In the genomic region with DNA sequence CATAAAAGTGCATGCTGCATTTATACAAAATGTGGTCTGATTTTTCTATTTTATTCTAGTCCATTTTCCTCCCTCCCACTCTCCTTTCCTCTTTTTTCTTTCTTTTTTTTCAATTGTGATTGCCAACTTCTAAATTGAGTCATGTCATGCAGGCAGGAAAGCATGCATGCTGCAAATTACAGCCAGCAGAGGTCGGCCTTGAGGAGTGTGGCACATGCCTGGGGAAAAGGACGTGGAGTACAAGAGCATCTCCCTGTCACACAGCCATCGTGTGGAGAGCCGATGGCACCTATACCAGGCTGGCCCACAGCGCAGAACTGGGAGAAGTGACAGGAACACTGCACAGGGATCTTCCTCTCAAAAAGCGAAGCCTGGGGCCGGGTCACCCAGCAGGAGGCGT, we compare ENCODE assay signal across 9 cellular contexts. TPM values are rescaled to one million over a fixed set of nuclear protein-coding genes. Genes with fewer than 3 reads are reported as not detected.
A peak's percentile ranks its signal among the peaks of the same experiment; 100 is the strongest.
DNase-seq lines count a peak whose midpoint lies in the region; ATAC-seq, FAIRE-seq and TF ChIP-seq lines count a peak whose summit lies in the region.
"Had no signal": no experiment of that assay in that cellular context is flagged by ENCODE, and none has a peak within 500 bp of the region (broad histone marks: within the 10 kb centered on the region; RNA-seq: fewer than 3 reads in every experiment).

No MANE protein-coding gene starts in this region.

- intact Hi-C loops in right cardiac atrium (cut with DNase I): no loop called here

- peak overlapping the region; percentile 91 for H2AFZ ChIP-seq in osteoblast (ENCODE audit: low read length)

- no peak for FAIRE-seq in H54 (lab: Jason Lieb, UNC)

- H3K4me2 ChIP-seq in osteoblast (ENCODE audit: insufficient read depth, low read length): no peak overlapping the region

- no peak overlapping the region for H3K4me3 ChIP-seq in osteoblast (ENCODE audit: insufficient read depth, low read length)
- no peak overlapping the region for H3K4me3 ChIP-seq in right cardiac atrium (ENCODE audit: low read length)

- peak; percentile 72 for TF ChIP-seq CTCF in osteoblast (IDR thresholded peaks at IDR 0.05; ENCODE audit: extremely low read depth, low read depth, low read length)

- no peak for ATAC-seq in GM19023 (IDR thresholded peaks at IDR 0.05; ENCODE audit: unreplicated experiment)
- no peak for ATAC-seq in right cardiac atrium
- no peak for ATAC-seq in GM21786 (IDR thresholded peaks at IDR 0.05; ENCODE audit: unreplicated experiment)

- WGBS in right cardiac atrium: 74% methylated on average over 8 of the region's 8 CpGs

- DNase-seq in ELR (ENCODE audit: low read depth): peak; percentile 60
- DNase-seq in M059J (ENCODE audit: low read depth): peak; percentile 29
- peak; percentile 33 for DNase-seq in activated naive CD4-positive, alpha-beta T cell treated with Interleukin-2 at 50 U/mL for 16 hours
- DNase-seq in osteoblast (ENCODE audit: insufficient read length, low spot score, missing footprints): peak; percentile 82
- no peak for DNase-seq in H54 (ENCODE audit: insufficient read length, low spot score)
- DNase-seq in right cardiac atrium: no peak
- DNase-seq: Karpas-422 had no signal

- H3K27me3 ChIP-seq in osteoblast (ENCODE audit: insufficient read depth, low read length) (no peaks in the 10 kb centered on the region), right cardiac atrium (ENCODE audit: control insufficient read depth, insufficient read depth) (no peaks in the 10 kb centered on the region)

- TF ChIP-seq POLR2A in H54 (IDR thresholded peaks at IDR 0.05; ENCODE audit: low read depth, low read length): no peak

- H3K9me3 ChIP-seq in osteoblast (ENCODE audit: low read depth, low read length): peaks cover 2% of the 10 kb centered on the region
- H3K9me3 ChIP-seq in right cardiac atrium (ENCODE audit: control insufficient read depth, low read length): no peaks in the 10 kb centered on the region

- H3K36me3 ChIP-seq in osteoblast (ENCODE audit: insufficient read depth, low read length): no peaks in the 10 kb centered on the region

- H4K20me1 ChIP-seq in osteoblast (ENCODE audit: insufficient read depth, low read length): no peaks in the 10 kb centered on the region

- H3K4me1 ChIP-seq in osteoblast (ENCODE audit: insufficient read depth, low read length) (peaks cover 27% of the 10 kb centered on the region), right cardiac atrium (ENCODE audit: control insufficient read depth, insufficient read depth, low read length) (no peaks in the 10 kb centered on the region)

- peak overlapping the region; percentile 68 for H3K27ac ChIP-seq in osteoblast (ENCODE audit: low read depth, low read length)
- H3K27ac ChIP-seq in right cardiac atrium (ENCODE audit: low read length): no peak overlapping the region

- H3K79me2 ChIP-seq in osteoblast (ENCODE audit: insufficient read depth, low read length): no peaks in the 10 kb centered on the region

RNA-seq across cellular contexts. Expression of a gene that starts 17.8 kb away (rescaled TPM):
- total RNA-seq in M059J (2014; rRNA removed; shearing (Covaris generic)): not detected in 2 replicates
- total RNA-seq in osteoblast (under 0.01 TPM in 2 replicates), right cardiac atrium (not detected)
- not detected for polyA plus RNA-seq in right cardiac atrium

RNA-seq across cellular contexts. Expression of a gene that starts 57.0 kb away (rescaled TPM):
- total RNA-seq in M059J (2014; rRNA removed; shearing (Covaris generic)): 23.8 and 40.8 TPM in 2 replicates
- total RNA-seq in osteoblast: 14.5 and 15.6 TPM in 2 replicates
- 1 to 10 TPM; 5.1 to 5.8 (median 5.4) TPM for total RNA-seq in right cardiac atrium
- polyA plus RNA-seq in right cardiac atrium: 2.5 TPM

Comparison
In these comparisons a context has a peak if more than half of its experiments do, and no peak if none do; other contexts are left out.
1. DNase-seq: peak in ELR (single experiment), M059J (single experiment), activated naive CD4-positive, alpha-beta T cell treated with Interleukin-2 at 50 U/mL for 16 hours (single experiment) and osteoblast (single experiment); none in H54 (single experiment) and right cardiac atrium (0 of 3).